12 cellular contexts compared by ENCODE assay signal in the genomic region with DNA sequence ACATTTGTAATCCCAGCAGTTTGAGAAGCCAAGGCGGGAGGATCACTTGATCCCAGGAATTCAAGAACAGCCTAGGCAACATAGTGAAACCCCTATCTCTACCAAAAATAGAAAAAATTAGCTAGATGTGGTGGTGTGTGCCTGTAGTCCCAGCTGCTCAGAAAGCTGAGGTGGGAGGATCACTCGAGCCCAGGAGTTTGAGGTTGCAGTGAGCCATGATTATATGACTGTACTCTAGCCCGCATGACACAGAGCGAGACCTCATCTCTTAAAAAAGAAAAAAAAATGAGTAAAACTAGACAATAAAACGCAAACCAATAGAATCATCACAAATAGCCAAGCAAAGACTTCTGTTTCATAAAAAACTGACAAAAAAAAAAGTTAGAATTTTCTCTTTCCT. TPM values are rescaled to one million over a fixed set of nuclear protein-coding genes. Genes with fewer than 3 reads are reported as not detected.
A peak's percentile ranks its signal among the peaks of the same experiment; 100 is the strongest.
DNase-seq lines count a peak whose midpoint lies in the region; ATAC-seq and TF ChIP-seq lines count a peak whose summit lies in the region.
"Had no signal": no experiment of that assay in that cellular context is flagged by ENCODE, and none has a peak within 500 bp of the region (broad histone marks: within the 10 kb centered on the region; RNA-seq: fewer than 3 reads in every experiment).

No MANE protein-coding gene starts in this region.

- no TSS peak for BruUV-seq in PC-9 (replicated peaks; lab: Mats Ljungman, UMichigan)

- H3K79me2 ChIP-seq in PC-9 (ENCODE audit: low read depth) = no peaks in the 10 kb centered on the region

- H3K4me3 Mint-ChIP-seq in activated T-helper 17 cell treated with anti-CD3 and anti-CD28 coated beads, Interleukin-2, amount 50 U/mL, for 72 hours = peak overlapping the region; percentile 69
- no peak overlapping the region for H3K4me3 Mint-ChIP-seq in endothelial cell (ENCODE audit: unreplicated experiment)

- H4K20me1 ChIP-seq in PC-9 (ENCODE audit: insufficient read depth) = no peaks in the 10 kb centered on the region

- no peak overlapping the region for H3K4me3 ChIP-seq in PC-9
- H3K4me3 ChIP-seq: Peyer's patch, skin epidermis, vagina had no signal

- H3K36me3 Mint-ChIP-seq in activated T-helper 17 cell treated with anti-CD3 and anti-CD28 coated beads, Interleukin-2, amount 50 U/mL, for 72 hours (ENCODE audit: low read depth) = peaks cover 23% of the 10 kb centered on the region
- peaks cover 4% of the 10 kb centered on the region for H3K36me3 Mint-ChIP-seq in endothelial cell (ENCODE audit: low read depth, unreplicated experiment)

- H3K4me1 ChIP-seq in PC-9 (replicated peaks; ENCODE audit: insufficient read depth) = no peaks in the 10 kb centered on the region
- H3K4me1 ChIP-seq: Peyer's patch, vagina had no signal

- H3K9me2 ChIP-seq in PC-9 (ENCODE audit: insufficient read depth) = no peaks in the 10 kb centered on the region

- H3K27me3 Mint-ChIP-seq in activated T-helper 17 cell treated with anti-CD3 and anti-CD28 coated beads, Interleukin-2, amount 50 U/mL, for 72 hours = no peaks in the 10 kb centered on the region
- H3K27me3 Mint-ChIP-seq in endothelial cell (ENCODE audit: unreplicated experiment) = no peaks in the 10 kb centered on the region

- no peaks in the 10 kb centered on the region for H3K27me3 ChIP-seq in PC-9 (ENCODE audit: insufficient read depth, low read depth)
- H3K27me3 ChIP-seq: Peyer's patch, vagina had no signal

- H3K4me1 Mint-ChIP-seq in activated T-helper 17 cell treated with anti-CD3 and anti-CD28 coated beads, Interleukin-2, amount 50 U/mL, for 72 hours = peaks cover 21% of the 10 kb centered on the region
- no peaks in the 10 kb centered on the region for H3K4me1 Mint-ChIP-seq in endothelial cell (ENCODE audit: unreplicated experiment)

- CTCF ChIA-PET in PC-9 (lab: Charles Lee) = interaction anchor here (0.6 kb wide), 1 partner anchor 238 kb away, joined by 3 read pairs; no protein-coding TSS in a partner anchor

- H2AFZ ChIP-seq in PC-9 = no peak overlapping the region

- H3K9me3 Mint-ChIP-seq in activated T-helper 17 cell treated with anti-CD3 and anti-CD28 coated beads, Interleukin-2, amount 50 U/mL, for 72 hours = no peaks in the 10 kb centered on the region
- H3K9me3 Mint-ChIP-seq in endothelial cell (ENCODE audit: unreplicated experiment) = no peaks in the 10 kb centered on the region

- ATAC-seq in GM19372 (IDR thresholded peaks at IDR 0.05; ENCODE audit: low read depth, unreplicated experiment) = peak; percentile 77
- peak; percentile 68 for ATAC-seq in HG03060 (IDR thresholded peaks at IDR 0.05; ENCODE audit: low read depth, unreplicated experiment)
- ATAC-seq in activated T-helper 17 cell treated with anti-CD3 and anti-CD28 coated beads, Interleukin-2, amount 50 U/mL, for 72 hours (replicated peaks) = peak; percentile 87
- no peak for ATAC-seq in SK-N-SH treated with all-trans-retinoic acid at 6 μM for 48 hours

- H3K36me3 ChIP-seq in PC-9 (ENCODE audit: low read depth) = no peaks in the 10 kb centered on the region

- DNase-seq in ELR (ENCODE audit: low read depth) (peak; percentile 30), PC-9 (no peak), endothelial cell (ENCODE audit: low spot score) (no peak), NCI-H2196 (lab: John Stamatoyannopoulos, UW; ENCODE audit: unreplicated experiment) (no peak)
- DNase-seq: Peyer's patch had no signal

- H3K9me3 ChIP-seq in PC-9 (ENCODE audit: insufficient read depth, low read depth) = no peaks in the 10 kb centered on the region
- H3K9me3 ChIP-seq: Peyer's patch, vagina had no signal

- H3K27ac ChIP-seq in PC-9 = no peak overlapping the region
- H3K27ac ChIP-seq: C4-2B, Peyer's patch, skin epidermis, vagina had no signal

- H3K4me2 ChIP-seq in PC-9 = no peak overlapping the region

- H3K27ac Mint-ChIP-seq in activated T-helper 17 cell treated with anti-CD3 and anti-CD28 coated beads, Interleukin-2, amount 50 U/mL, for 72 hours = peak overlapping the region; percentile 61
- no peak overlapping the region for H3K27ac Mint-ChIP-seq in endothelial cell (ENCODE audit: unreplicated experiment)

- no peaks in the 10 kb centered on the region for H3F3A ChIP-seq in PC-9 (ENCODE audit: insufficient read depth, low read depth)

- TF ChIP-seq CTCF in PC-9 (conservative IDR thresholded peaks at IDR 0.05) (no peak), endothelial cell (IDR thresholded peaks at IDR 0.05; ENCODE audit: unreplicated experiment) (no peak)

- intact Hi-C loops in PC-9 (cut with micrococcal nuclease; ENCODE audit: unreplicated experiment) = no loop called here

- POLR2A ChIA-PET in PC-9 (lab: Charles Lee; ENCODE audit: unreplicated experiment) = no interaction called here

TF ChIP-seq in SK-N-SH treated with all-trans-retinoic acid at 6 μM for 48 hours, 23 proteins besides CTCF, POLR2A, EP300 and RAD21:
- TF ChIP-seq OSR1 (CRISPR knock-in tag; IDR thresholded peaks at IDR 0.05) (no peak), ZC3H10 (CRISPR knock-in tag; IDR thresholded peaks at IDR 0.05) (no peak), RARB (CRISPR knock-in tag; IDR thresholded peaks at IDR 0.05) (no peak), ESRRG (CRISPR knock-in tag; IDR thresholded peaks at IDR 0.05) (no peak), ZNF70 (CRISPR knock-in tag; IDR thresholded peaks at IDR 0.05) (no peak), ZNF565 (CRISPR knock-in tag; conservative IDR thresholded peaks at IDR 0.05; ENCODE audit: low read depth) (no peak), ZNF8 (CRISPR knock-in tag; IDR thresholded peaks at IDR 0.05) (no peak), SNAI2 (CRISPR knock-in tag; IDR thresholded peaks at IDR 0.05) (no peak)
- TF ChIP-seq, protein P1, sequence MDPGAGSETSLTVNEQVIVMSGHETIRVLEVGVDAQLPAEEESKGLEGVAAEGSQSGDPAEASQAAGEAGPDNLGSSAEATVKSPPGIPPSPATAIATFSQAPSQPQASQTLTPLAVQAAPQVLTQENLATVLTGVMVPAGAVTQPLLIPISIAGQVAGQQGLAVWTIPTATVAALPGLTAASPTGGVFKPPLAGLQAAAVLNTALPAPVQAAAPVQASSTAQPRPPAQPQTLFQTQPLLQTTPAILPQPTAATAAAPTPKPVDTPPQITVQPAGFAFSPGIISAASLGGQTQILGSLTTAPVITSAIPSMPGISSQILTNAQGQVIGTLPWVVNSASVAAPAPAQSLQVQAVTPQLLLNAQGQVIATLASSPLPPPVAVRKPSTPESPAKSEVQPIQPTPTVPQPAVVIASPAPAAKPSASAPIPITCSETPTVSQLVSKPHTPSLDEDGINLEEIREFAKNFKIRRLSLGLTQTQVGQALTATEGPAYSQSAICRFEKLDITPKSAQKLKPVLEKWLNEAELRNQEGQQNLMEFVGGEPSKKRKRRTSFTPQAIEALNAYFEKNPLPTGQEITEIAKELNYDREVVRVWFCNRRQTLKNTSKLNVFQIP (CRISPR knock-in tag; IDR thresholded peaks at IDR 0.05; ENCODE audit: borderline replicate concordance, low read depth) = no peak
- TF ChIP-seq, protein P2, sequence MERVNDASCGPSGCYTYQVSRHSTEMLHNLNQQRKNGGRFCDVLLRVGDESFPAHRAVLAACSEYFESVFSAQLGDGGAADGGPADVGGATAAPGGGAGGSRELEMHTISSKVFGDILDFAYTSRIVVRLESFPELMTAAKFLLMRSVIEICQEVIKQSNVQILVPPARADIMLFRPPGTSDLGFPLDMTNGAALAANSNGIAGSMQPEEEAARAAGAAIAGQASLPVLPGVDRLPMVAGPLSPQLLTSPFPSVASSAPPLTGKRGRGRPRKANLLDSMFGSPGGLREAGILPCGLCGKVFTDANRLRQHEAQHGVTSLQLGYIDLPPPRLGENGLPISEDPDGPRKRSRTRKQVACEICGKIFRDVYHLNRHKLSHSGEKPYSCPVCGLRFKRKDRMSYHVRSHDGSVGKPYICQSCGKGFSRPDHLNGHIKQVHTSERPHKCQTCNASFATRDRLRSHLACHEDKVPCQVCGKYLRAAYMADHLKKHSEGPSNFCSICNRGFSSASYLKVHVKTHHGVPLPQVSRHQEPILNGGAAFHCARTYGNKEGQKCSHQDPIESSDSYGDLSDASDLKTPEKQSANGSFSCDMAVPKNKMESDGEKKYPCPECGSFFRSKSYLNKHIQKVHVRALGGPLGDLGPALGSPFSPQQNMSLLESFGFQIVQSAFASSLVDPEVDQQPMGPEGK (CRISPR knock-in tag; IDR thresholded peaks at IDR 0.05; ENCODE audit: borderline replicate concordance) = no peak
TF ChIP-seq in SK-N-SH treated with all-trans-retinoic acid at 6 μM for 48 hours: peak in this region for 0.

RNA-seq across cellular contexts. Expression of gene NUCB2, which starts 21.8 kb away (rescaled TPM):
- 10 to 100 TPM; 28.3 to 39.0 TPM for total RNA-seq in activated T-helper 17 cell treated with anti-CD3 and anti-CD28 coated beads, Interleukin-2, amount 50 U/mL, for 72 hours
- 22.4 and 29.7 TPM in 2 replicates for total RNA-seq in PC-9 (2021)
- total RNA-seq in endothelial cell (ENCODE audit: unreplicated experiment) = 76.8 TPM

RNA-seq across cellular contexts. Expression of gene NCR3LG1, which starts 53.3 kb away (rescaled TPM):
- total RNA-seq in activated T-helper 17 cell treated with anti-CD3 and anti-CD28 coated beads, Interleukin-2, amount 50 U/mL, for 72 hours = under 1 TPM; 0.73 to 0.95 TPM
- total RNA-seq in PC-9 (2021) (0.15 and 0.33 TPM in 2 replicates), endothelial cell (ENCODE audit: unreplicated experiment) (0.23 TPM)
